In the genomic region with DNA sequence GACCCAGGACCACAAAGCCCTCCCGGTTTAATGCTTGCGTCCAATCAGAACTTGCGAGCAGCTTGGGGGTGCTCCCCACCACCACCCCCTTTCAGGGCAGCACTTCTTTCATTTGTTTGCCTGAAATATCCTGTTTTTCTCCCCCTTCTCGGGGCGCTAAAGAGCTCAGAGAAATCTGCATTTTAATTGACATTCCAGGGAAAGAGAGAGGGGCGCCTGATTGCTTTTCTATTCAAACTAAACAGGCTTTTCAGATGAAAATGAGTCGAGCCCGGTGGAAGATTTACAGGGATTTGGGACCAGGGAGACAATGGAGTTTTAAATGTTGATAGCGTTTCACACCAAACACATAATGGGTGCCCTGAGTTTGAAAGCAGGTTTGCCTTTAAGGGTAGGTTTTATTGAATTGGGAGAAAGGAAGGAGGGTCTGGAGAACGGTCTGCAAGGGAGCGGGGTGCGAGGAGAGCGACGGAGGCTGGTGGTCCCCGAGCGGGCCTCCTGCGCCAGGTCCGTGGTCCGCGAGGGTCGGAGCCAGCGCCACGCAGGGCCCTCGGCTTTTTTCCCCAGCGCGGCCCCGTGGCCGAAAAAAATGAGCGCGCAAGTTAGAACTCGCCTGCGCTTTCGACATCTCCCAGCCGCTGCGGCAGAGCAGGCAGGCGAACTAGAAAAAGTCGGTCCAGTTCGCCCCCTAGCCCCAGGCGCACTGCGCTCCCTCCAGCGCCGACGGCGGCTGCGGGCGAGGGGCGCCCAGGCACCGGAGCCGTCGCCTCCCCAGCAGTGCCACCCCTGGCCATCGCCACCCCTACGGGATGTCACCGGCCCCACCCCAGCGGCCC, we compare ENCODE assay signal across 9 cellular contexts. TPM values are rescaled to one million over a fixed set of nuclear protein-coding genes. Genes with fewer than 3 reads are reported as not detected.
DNase-seq lines count a peak whose midpoint lies in the region; ATAC-seq and TF ChIP-seq lines count a peak whose summit lies in the region.
"Had no signal": no experiment of that assay in that cellular context is flagged by ENCODE, and none has a peak within 500 bp of the region (broad histone marks: within the 10 kb centered on the region; RNA-seq: fewer than 3 reads in every experiment).

No MANE protein-coding gene starts in this region.

- peak overlapping the region; percentile 88 to 98 for H3K4me3 Mint-ChIP-seq in H9
- H3K4me3 Mint-ChIP-seq in activated B cell treated with CpG ODN at 0.5 μM for 24 hours: peak overlapping the region; percentile 50

- H3K79me1 ChIP-seq in H9 (ENCODE audit: insufficient read depth, low read depth, low read length, poor library complexity, severe bottlenecking): peaks cover 6% of the 10 kb centered on the region

- H4K5ac ChIP-seq in H9 (ENCODE audit: insufficient read length, low read depth, low read length): peak overlapping the region; percentile 23

- intact Hi-C loops in activated B cell treated with CpG ODN at 0.5 μM for 24 hours (cut with micrococcal nuclease): no loop called here

- H3K9ac ChIP-seq in H9 (ENCODE audit: extremely low read depth, insufficient read length, low read length) (peak overlapping the region; percentile 83), rectal smooth muscle tissue (ENCODE audit: low read length) (peak overlapping the region; percentile 38)

- H4K91ac ChIP-seq in H9 (ENCODE audit: insufficient read length, low read depth, low read length): no peak overlapping the region

- CTCF ChIA-PET in activated B cell treated with CpG ODN at 0.5 μM for 24 hours (lab: Charles Lee): no interaction called here

- H3K4ac ChIP-seq in H9 (ENCODE audit: low read depth, low read length): no peak overlapping the region

- no peak overlapping the region for H2AFZ ChIP-seq in H9 (ENCODE audit: low read length)

- peaks cover 32% of the 10 kb centered on the region; the same call in 1 of the 2 replicates for H3K79me2 ChIP-seq in H9 (ENCODE audit: insufficient read depth, low read length)

- H3K18ac ChIP-seq in H9 (ENCODE audit: insufficient read length, low read depth, low read length): peak overlapping the region; percentile 72

- no peak overlapping the region for H2BK20ac ChIP-seq in H9 (ENCODE audit: low read depth, low read length, poor library complexity, severe bottlenecking)

- no CpG with 5 or more reads among the region's 54 CpGs for WGBS in H9 (ENCODE audit: extremely low coverage, insufficient read length, low lambda C conversion rate)
- WGBS in iPS DF 6.9 (ENCODE audit: insufficient coverage, insufficient read length): no CpG with 5 or more reads among the region's 54 CpGs

- peak overlapping the region; percentile 78 for H3K14ac ChIP-seq in H9 (ENCODE audit: insufficient read depth, low read length)

- H3K27ac Mint-ChIP-seq in H9 (peak overlapping the region; percentile 97 to 100 (median 100)), activated B cell treated with CpG ODN at 0.5 μM for 24 hours (no peak overlapping the region)

- H3K36me3 ChIP-seq in iPS DF 6.9 (ENCODE audit: control insufficient read depth, insufficient read depth, low read length): peaks cover 5% of the 10 kb centered on the region; the same call in 1 of the 2 replicates
- no peaks in the 10 kb centered on the region for H3K36me3 ChIP-seq in rectal smooth muscle tissue (ENCODE audit: control insufficient read depth, insufficient read depth, low read length)

- H2AK5ac ChIP-seq in H9 (ENCODE audit: insufficient read length, low read length): no peak overlapping the region

- DNase-seq in H9 (peak; percentile 73), activated B cell treated with CpG ODN at 0.5 μM for 24 hours (no peak), iPS DF 6.9 (ENCODE audit: low read depth, low spot score) (peak; percentile 66), NCI-H1694 treated with DMSO at 0.1 percent for 48 hours (lab: John Stamatoyannopoulos, UW) (no peak), DMS79 (lab: John Stamatoyannopoulos, UW) (no peak)

- no peak overlapping the region for H2BK12ac ChIP-seq in H9 (ENCODE audit: insufficient read length, low read depth, low read length)

- no peaks in the 10 kb centered on the region for H3K9me3 ChIP-seq in H9 (ENCODE audit: control insufficient read depth, low read depth, low read length)
- H3K9me3 ChIP-seq in iPS DF 6.9 (ENCODE audit: control insufficient read depth, insufficient read depth, low read length): no peaks in the 10 kb centered on the region

- H3K4me1 ChIP-seq in H9 (ENCODE audit: insufficient read depth, low read length) (peaks cover 18% of the 10 kb centered on the region), iPS DF 6.9 (ENCODE audit: control insufficient read depth, insufficient read depth, low read length) (peaks cover 8% of the 10 kb centered on the region; the same call in 1 of the 2 replicates), rectal smooth muscle tissue (ENCODE audit: control insufficient read depth, insufficient read depth, low read length) (peaks cover 12% of the 10 kb centered on the region)

- no peak overlapping the region for H3T11ph ChIP-seq in H9 (ENCODE audit: low read length)

- H3K27me3 Mint-ChIP-seq in H9 (ENCODE audit: low read depth): peaks cover 6% of the 10 kb centered on the region
- H3K27me3 Mint-ChIP-seq in activated B cell treated with CpG ODN at 0.5 μM for 24 hours: peaks cover 51% of the 10 kb centered on the region

- H3K4me2 ChIP-seq in H9 (ENCODE audit: insufficient read depth, insufficient read length, low read length): peak overlapping the region; percentile 75

- no peak overlapping the region for H2BK15ac ChIP-seq in H9 (ENCODE audit: low read depth, low read length)

- H2BK120ac ChIP-seq in H9 (ENCODE audit: low read depth, low read length, poor library complexity, severe bottlenecking): no peak overlapping the region

- H3K36me3 Mint-ChIP-seq in H9 (ENCODE audit: insufficient read depth in 1 of 3, low read depth in 3 of 3) (peaks cover 28 to 44% (median 40%) of the 10 kb centered on the region in 3 experiments), activated B cell treated with CpG ODN at 0.5 μM for 24 hours (ENCODE audit: low read depth) (no peaks in the 10 kb centered on the region)
- H3K36me3 Mint-ChIP-seq: IgD-negative memory B cell had no signal

- H3K23ac ChIP-seq in H9 (ENCODE audit: insufficient read length, low read depth, low read length): no peak overlapping the region

- peaks cover 4% of the 10 kb centered on the region for H3K23me2 ChIP-seq in H9 (ENCODE audit: insufficient read length, low read depth, low read length, poor library complexity, severe bottlenecking)

- no peak overlapping the region for H4K8ac ChIP-seq in H9 (replicated peaks; ENCODE audit: insufficient read length, low read depth, low read length)

- H3K4me1 Mint-ChIP-seq in H9 (peaks cover 69 to 70% of the 10 kb centered on the region in 2 experiments), activated B cell treated with CpG ODN at 0.5 μM for 24 hours (peaks cover 3% of the 10 kb centered on the region)

- H3K9me3 Mint-ChIP-seq in H9 (peaks cover 2 to 3% of the 10 kb centered on the region in 2 experiments; a peak in 4 of 5 replicates), activated B cell treated with CpG ODN at 0.5 μM for 24 hours (no peaks in the 10 kb centered on the region)
- H3K9me3 Mint-ChIP-seq: IgD-negative memory B cell had no signal

- H3K27me3 ChIP-seq in H9 (ENCODE audit: insufficient read depth, low read length): no peaks in the 10 kb centered on the region
- H3K27me3 ChIP-seq in iPS DF 6.9 (ENCODE audit: control insufficient read depth, insufficient read depth, low read length): no peaks in the 10 kb centered on the region
- no peaks in the 10 kb centered on the region for H3K27me3 ChIP-seq in rectal smooth muscle tissue (ENCODE audit: control insufficient read depth, insufficient read depth, low read length)

- TF ChIP-seq CTCF in H9 (conservative IDR thresholded peaks at IDR 0.05): peak; percentile 29; the same call in 2 of the 3 replicates
- TF ChIP-seq CTCF in activated B cell treated with CpG ODN at 0.5 μM for 24 hours (IDR thresholded peaks at IDR 0.05): no peak

- no peak overlapping the region for H2BK5ac ChIP-seq in H9 (ENCODE audit: insufficient read length, low read length)

- H3K27ac ChIP-seq in H9 (ENCODE audit: insufficient read length, low read depth, low read length) (peak overlapping the region; percentile 98), iPS DF 6.9 (ENCODE audit: low read length) (no peak overlapping the region), rectal smooth muscle tissue (ENCODE audit: low read depth, low read length) (peak overlapping the region; percentile 81)

- ATAC-seq in activated B cell treated with CpG ODN at 0.5 μM for 24 hours (ENCODE audit: low read depth) (no peak), GM18520 (IDR thresholded peaks at IDR 0.05; ENCODE audit: unreplicated experiment) (no peak), HG02610 (IDR thresholded peaks at IDR 0.05; ENCODE audit: unreplicated experiment) (no peak)

- POLR2A ChIA-PET in activated B cell treated with CpG ODN at 0.5 μM for 24 hours (lab: Charles Lee): no interaction called here

- peak overlapping the region; percentile 90; the same call in 1 of the 2 replicates for H3K4me3 ChIP-seq in iPS DF 6.9 (ENCODE audit: low read length)
- H3K4me3 ChIP-seq in rectal smooth muscle tissue (ENCODE audit: low read length): peak overlapping the region; percentile 87

- no peak overlapping the region for H3K56ac ChIP-seq in H9 (ENCODE audit: insufficient read length, low read depth, low read length)

- peaks cover 2% of the 10 kb centered on the region for H4K20me1 ChIP-seq in H9 (ENCODE audit: control insufficient read depth, insufficient read depth, insufficient read length)

RNA-seq across cellular contexts. Expression of gene FGFR2, which starts 1.4 kb away (rescaled TPM):
- total RNA-seq in H9 (2021) (133 and 135 TPM in 2 replicates), activated B cell treated with CpG ODN at 0.5 μM for 24 hours (not detected in 2 replicates)

Comparison
In these comparisons a context has a peak if more than half of its experiments do, and no peak if none do; other contexts are left out.
1. DNase-seq: peak in H9 (single experiment) and iPS DF 6.9 (single experiment); none in activated B cell treated with CpG ODN at 0.5 μM for 24 hours (single experiment), NCI-H1694 treated with DMSO at 0.1 percent for 48 hours (single experiment) and DMS79 (single experiment).
2. RNA of gene FGFR2, which starts 1.4 kb away (total RNA-seq): 133 to 135 TPM in H9; not detected in activated B cell treated with CpG ODN at 0.5 μM for 24 hours; every median in the first group is over 100 times any median in the second.